In genomic region chr4:48295116-48295515, GRCh38 we compare ENCODE assay signal across 29 cellular contexts. TPM values are rescaled to one million over a fixed set of nuclear protein-coding genes. Genes with fewer than 3 reads are reported as not detected.
DNase-seq lines count a peak whose midpoint lies in the region; ATAC-seq lines count a peak whose summit lies in the region.
"Had no signal": no experiment of that assay in that cellular context is flagged by ENCODE, and none has a peak within 500 bp of the region (broad histone marks: within the 10 kb centered on the region; RNA-seq: fewer than 3 reads in every experiment).

No MANE protein-coding gene starts in this region.

- no peaks in the 10 kb centered on the region for H3K27me3 ChIP-seq in trophoblast cell (ENCODE audit: insufficient read depth, low read length)
- H3K27me3 ChIP-seq: BLaER1, SJCRH30 had no signal

- H3K9ac ChIP-seq in trophoblast cell (ENCODE audit: low read length): no peak overlapping the region
- H3K9ac ChIP-seq: BLaER1, KMS-11 had no signal

- no peak overlapping the region for H4K12ac ChIP-seq in trophoblast cell (ENCODE audit: low read depth, low read length)

- no peaks in the 10 kb centered on the region for H3K79me2 ChIP-seq in trophoblast cell (ENCODE audit: control insufficient read depth, insufficient read depth, low read length, poor library complexity)

- H2AK5ac ChIP-seq in trophoblast cell (ENCODE audit: low read length): no peak overlapping the region

- ATAC-seq in HG03139 (IDR thresholded peaks at IDR 0.05; ENCODE audit: unreplicated experiment): no peak
- ATAC-seq: PC-3, Right ventricle myocardium inferior, SK-N-SH treated with all-trans-retinoic acid at 6 μM for 48 hours had no signal

- no peaks in the 10 kb centered on the region for H3K4me1 ChIP-seq in trophoblast cell (ENCODE audit: control insufficient read depth in 1 of 2, insufficient read depth in 2 of 2, low read length in 2 of 2)
- H3K4me1 ChIP-seq: BLaER1, HAP-1, SJCRH30 had no signal

- no peak overlapping the region for H4K8ac ChIP-seq in trophoblast cell (ENCODE audit: low read depth, low read length)

- no peak overlapping the region for H3K4me3 ChIP-seq in trophoblast cell (ENCODE audit: low read depth, low read length)
- H3K4me3 ChIP-seq: BLaER1, HAP-1, SJCRH30 had no signal

- no peak overlapping the region for H3K4ac ChIP-seq in trophoblast cell (ENCODE audit: low read depth, low read length)

- H3K27ac ChIP-seq in trophoblast cell (ENCODE audit: low read depth, low read length): no peak overlapping the region
- H3K27ac ChIP-seq: 22Rv1, BLaER1, HL-60, KMS-11, SJCRH30 had no signal

- no peaks in the 10 kb centered on the region for H3K79me1 ChIP-seq in trophoblast cell (ENCODE audit: low read length)

- DNase-seq in AG08395 (ENCODE audit: low spot score): peak; percentile 14
- peak; percentile 27 for DNase-seq in LHCN-M2 (ENCODE audit: low read depth)
- DNase-seq in epidermal melanocyte (ENCODE audit: insufficient read length, low spot score): peak; percentile 22
- DNase-seq in myocyte (ENCODE audit: low read depth): peak; percentile 32
- no peak for DNase-seq in RPMI8226
- DNase-seq in trophoblast cell: no peak
- DNase-seq in amygdala (lab: John Stamatoyannopoulos, UW): no peak
- DNase-seq: CD4-positive, alpha-beta T cell; EL; GDM1; GOT3; HFFc6; NCI-H1092 treated with DMSO at 0.1 percent for 48 hours; NCI-H1436; NCI-H187; NCI-H2171 treated with DMSO at 0.1 percent for 48 hours; NCI-H345; NCI-H524; NCI-H748 treated with DMSO at 0.1 percent for 48 hours; PC-3; SJCRH30 had no signal

- no peak overlapping the region for H3K18ac ChIP-seq in trophoblast cell (ENCODE audit: low read length)

- H2AFZ ChIP-seq in trophoblast cell (ENCODE audit: insufficient read depth, low read length, poor library complexity): no peak overlapping the region

- no peak overlapping the region for H2BK12ac ChIP-seq in trophoblast cell (ENCODE audit: low read length)

- no peak overlapping the region for H3K23ac ChIP-seq in trophoblast cell (ENCODE audit: low read length)

- no peak overlapping the region for H2BK5ac ChIP-seq in trophoblast cell (ENCODE audit: low read depth, low read length, poor library complexity)

- H4K91ac ChIP-seq in trophoblast cell (ENCODE audit: low read depth, low read length): no peak overlapping the region

- H3K4me2 ChIP-seq in trophoblast cell (ENCODE audit: low read length): no peak overlapping the region
- H3K4me2 ChIP-seq: BLaER1, KMS-11 had no signal

- H3K36me3 ChIP-seq in trophoblast cell (ENCODE audit: control insufficient read depth in 1 of 2, insufficient read depth in 2 of 2, low read length in 2 of 2): no peaks in the 10 kb centered on the region
- H3K36me3 ChIP-seq: HAP-1, SJCRH30 had no signal

- no peak overlapping the region for H3K14ac ChIP-seq in trophoblast cell (ENCODE audit: low read length)

- peaks cover 5% of the 10 kb centered on the region for H3K9me3 ChIP-seq in trophoblast cell (ENCODE audit: insufficient read depth, low read depth, low read length)
- H3K9me3 ChIP-seq: HAP-1, SJCRH30 had no signal

- H2BK120ac ChIP-seq in trophoblast cell (ENCODE audit: insufficient read depth, low read length, poor library complexity): no peak overlapping the region

RNA-seq across cellular contexts. Expression of gene TEC, which starts 25.5 kb away (rescaled TPM):
- 6.8 and 7.3 TPM in 2 replicates for total RNA-seq in LHCN-M2 (2014; rRNA removed)
- 1.7 TPM for polyA plus RNA-seq in LHCN-M2 (2012)
- total RNA-seq in myocyte: 2.9 and 3.0 TPM in 2 replicates
- polyA plus RNA-seq in myocyte (2012): 2.6 TPM
- 0.25 and 0.43 TPM in 2 replicates for polyA plus RNA-seq in trophoblast cell (2013)

RNA-seq across cellular contexts. Expression of gene SLAIN2, which starts 46.2 kb away (rescaled TPM):
- 25.8 and 80.9 TPM in 2 replicates for total RNA-seq in LHCN-M2 (2014; rRNA removed)
- polyA plus RNA-seq in LHCN-M2 (2012): 30.7 TPM
- total RNA-seq in myocyte: 62.9 and 152 TPM in 2 replicates
- 43.2 TPM for polyA plus RNA-seq in myocyte (2012)
- polyA plus RNA-seq in trophoblast cell (2013): 131 and 137 TPM in 2 replicates

Comparison
In these comparisons a context has a peak if more than half of its experiments do, and no peak if none do; other contexts are left out.
1. DNase-seq: peak in AG08395 (single experiment), LHCN-M2 (single experiment), epidermal melanocyte (single experiment) and myocyte (single experiment); none in RPMI8226 (single experiment), trophoblast cell (0 of 2) and amygdala (0 of 56).